32 cellular contexts compared by ENCODE assay signal in the genomic region with DNA sequence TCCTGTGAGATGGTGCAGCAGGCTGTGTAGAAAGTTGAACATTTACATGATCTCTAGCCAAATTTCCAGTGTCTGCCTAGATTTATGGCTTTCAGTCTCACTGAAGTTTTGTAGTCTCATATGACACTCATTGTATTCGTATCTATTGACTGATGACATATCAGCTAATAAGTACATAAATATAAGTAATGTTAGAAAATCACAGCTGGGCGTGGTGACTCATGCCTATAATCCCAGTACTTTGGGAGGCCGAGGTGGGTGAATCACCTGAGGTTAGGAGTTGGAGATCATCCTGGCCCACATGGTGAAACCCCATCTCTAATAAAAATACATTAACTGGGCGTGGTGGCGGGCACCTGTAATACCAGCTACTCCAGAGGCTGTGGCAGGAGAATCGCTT. TPM values are rescaled to one million over a fixed set of nuclear protein-coding genes. Genes with fewer than 3 reads are reported as not detected.
DNase-seq lines count a peak whose midpoint lies in the region; ATAC-seq, FAIRE-seq and TF ChIP-seq lines count a peak whose summit lies in the region.
"Had no signal": no experiment of that assay in that cellular context is flagged by ENCODE, and none has a peak within 500 bp of the region (broad histone marks: within the 10 kb centered on the region; RNA-seq: fewer than 3 reads in every experiment).

No MANE protein-coding gene starts in this region.

- H3K36me3 ChIP-seq in SK-N-SH (replicated peaks in 1 of 2; ENCODE audit: control insufficient read depth in 1 of 2, insufficient read depth in 2 of 2, low read length in 1 of 2) (no peaks in the 10 kb centered on the region), PC-9 (ENCODE audit: low read depth) (no peaks in the 10 kb centered on the region), colonic mucosa (no peaks in the 10 kb centered on the region)
- H3K36me3 ChIP-seq: prostate gland, thoracic aorta, vagina had no signal

- BruUV-seq in PC-9 (replicated peaks; lab: Mats Ljungman, UMichigan): no TSS peak

- TF ChIP-seq EP300 in SK-N-SH (IDR thresholded peaks at IDR 0.05; ENCODE audit: borderline replicate concordance in 1 of 2, low read depth in 1 of 2, low read length in 1 of 2): peak in 1 of 2 experiments; percentile 35; a peak in 1 of 4 replicates

- no peak for DNase-seq in SK-N-SH
- DNase-seq in PC-9: peak; percentile 18 to 80
- DNase-seq in epithelial cell of prostate (ENCODE audit: low read depth, low spot score): peak; percentile 57
- DNase-seq in urothelium cell line (ENCODE audit: low spot score): peak; percentile 16
- DNase-seq in colonic mucosa: no peak
- DNase-seq in T-helper 1 cell: no peak
- DNase-seq in cerebellar cortex (ENCODE audit: low spot score): no peak
- DNase-seq: activated CD4-positive, alpha-beta T cell treated with anti-CD3 and anti-CD28 coated beads, Interleukin-2, amount 50 U/mL, for 48 hours; activated naive CD4-positive, alpha-beta T cell treated with anti-CD3 and anti-CD28 coated beads, Interleukin-2, amount 50 U/mL, for 16 hours; amygdala; dermis blood vessel endothelial cell; islet precursor cell; midbrain; naive thymus-derived CD8-positive, alpha-beta T cell; NCI-H1048; NCI-H1694; NCI-H2171; NCI-H524 treated with DMSO at 0.1 percent for 48 hours; NK-92 treated with Interleukin-12 subunit alpha and Interleukin-12 subunit beta, amount 100 ng/mL, for 24 hours; stimulated activated naive CD4-positive, alpha-beta T cell treated with Interleukin-2 at 50 U/mL for 16 hours had no signal

- no peaks in the 10 kb centered on the region for H3F3A ChIP-seq in SK-N-SH (replicated peaks; ENCODE audit: insufficient read depth)
- peaks cover 5% of the 10 kb centered on the region; the same call in 1 of the 2 replicates for H3F3A ChIP-seq in PC-9 (ENCODE audit: insufficient read depth, low read depth)

- H4K20me1 ChIP-seq in SK-N-SH (ENCODE audit: insufficient read depth) (no peaks in the 10 kb centered on the region), PC-9 (ENCODE audit: insufficient read depth) (no peaks in the 10 kb centered on the region)

- TF ChIP-seq RAD21 in SK-N-SH (IDR thresholded peaks at IDR 0.05; ENCODE audit: low read length): no peak

- POLR2A ChIA-PET in SK-N-SH (lab: Yijun Ruan, JAX) (no interaction called here), PC-9 (lab: Charles Lee; ENCODE audit: unreplicated experiment) (no interaction called here)

- no peak for ATAC-seq in SK-N-SH treated with all-trans-retinoic acid at 6 μM for 48 hours
- ATAC-seq: activated CD4-positive, CD25-positive, alpha-beta regulatory T cell treated with anti-CD3 and anti-CD28 coated beads, Interleukin-2, amount 50 U/mL, for 24 hours; naive thymus-derived CD8-positive, alpha-beta T cell had no signal

- H3K4me2 ChIP-seq in SK-N-SH: no peak overlapping the region
- H3K4me2 ChIP-seq in PC-9: peak overlapping the region; percentile 39
- H3K4me2 ChIP-seq: KMS-11 had no signal

- H3K4me3 ChIP-seq in SK-N-SH (ENCODE audit: low read depth in 2 of 2, low read length in 1 of 2) (no peak overlapping the region), PC-9 (no peak overlapping the region), colonic mucosa (no peak overlapping the region)
- H3K4me3 ChIP-seq: prostate gland, thoracic aorta, vagina had no signal

- H3K9ac ChIP-seq in SK-N-SH (no peak overlapping the region), colonic mucosa (ENCODE audit: low read depth in 2 of 2, low read length in 2 of 2) (no peak overlapping the region)
- H3K9ac ChIP-seq: KMS-11 had no signal

- H3K27ac ChIP-seq in SK-N-SH (ENCODE audit: low read depth in 2 of 2, low read length in 1 of 2): no peak overlapping the region
- peak overlapping the region; percentile 54 for H3K27ac ChIP-seq in PC-9
- peak overlapping the region; percentile 18 for H3K27ac ChIP-seq in epithelial cell of prostate
- H3K27ac ChIP-seq in colonic mucosa: no peak overlapping the region
- H3K27ac ChIP-seq: 22Rv1, KMS-11, prostate gland, thoracic aorta, vagina had no signal

- no peak for FAIRE-seq in urothelium cell line (lab: Jason Lieb, UNC)
- FAIRE-seq: GM12892, H54, TTC549 had no signal

- no peaks in the 10 kb centered on the region for H3K9me3 ChIP-seq in SK-N-SH
- no peaks in the 10 kb centered on the region for H3K9me3 ChIP-seq in PC-9 (ENCODE audit: insufficient read depth, low read depth)
- H3K9me3 ChIP-seq in colonic mucosa: no peaks in the 10 kb centered on the region
- H3K9me3 ChIP-seq: prostate gland, thoracic aorta, vagina had no signal

- H3K27me3 ChIP-seq in SK-N-SH (ENCODE audit: insufficient read depth): no peaks in the 10 kb centered on the region
- H3K27me3 ChIP-seq in PC-9 (ENCODE audit: insufficient read depth, low read depth): no peaks in the 10 kb centered on the region
- no peaks in the 10 kb centered on the region for H3K27me3 ChIP-seq in colonic mucosa
- H3K27me3 ChIP-seq: vagina had no signal

- no peak overlapping the region for H2AFZ ChIP-seq in SK-N-SH (ENCODE audit: low read depth)
- H2AFZ ChIP-seq in PC-9: no peak overlapping the region

- 34% methylated on average over 5 of the region's 6 CpGs for WGBS in SK-N-SH (ENCODE audit: low lambda C conversion rate)

- H3K4me1 ChIP-seq in SK-N-SH (ENCODE audit: control insufficient read depth in 1 of 2, insufficient read depth in 2 of 2, low read depth in 1 of 2, low read length in 1 of 2) (no peaks in the 10 kb centered on the region; a peak in 1 of 4 replicates), PC-9 (replicated peaks; ENCODE audit: insufficient read depth) (peaks cover 22% of the 10 kb centered on the region), colonic mucosa (no peaks in the 10 kb centered on the region)
- H3K4me1 ChIP-seq: prostate gland, vagina had no signal

- H3K79me2 ChIP-seq in SK-N-SH (ENCODE audit: insufficient read depth) (no peaks in the 10 kb centered on the region), PC-9 (ENCODE audit: low read depth) (no peaks in the 10 kb centered on the region)

- TF ChIP-seq CTCF in SK-N-SH (IDR thresholded peaks at IDR 0.05) (no peak), PC-9 (conservative IDR thresholded peaks at IDR 0.05) (no peak), colonic mucosa (IDR thresholded peaks at IDR 0.05) (no peak)

- intact Hi-C loops in PC-9 (cut with micrococcal nuclease; ENCODE audit: unreplicated experiment): no loop called here
- intact Hi-C loops in colonic mucosa (cut with DNase I): no loop called here

- H3K9me2 ChIP-seq in SK-N-SH: no peaks in the 10 kb centered on the region
- no peaks in the 10 kb centered on the region for H3K9me2 ChIP-seq in PC-9 (ENCODE audit: insufficient read depth)

- CTCF ChIA-PET in SK-N-SH (lab: Yijun Ruan, JAX) (interaction anchor here (1.4 to 1.8 kb wide), 2 partner anchors 11 to 58 kb away, joined by 4 read pairs; no protein-coding TSS in a partner anchor), PC-9 (lab: Charles Lee) (no interaction called here)

TF ChIP-seq in SK-N-SH, 30 proteins besides CTCF, POLR2A, EP300 and RAD21 (continues in another document):
- TF ChIP-seq FOSL2 (IDR thresholded peaks at IDR 0.05; ENCODE audit: borderline replicate concordance, low read depth) (peak; percentile 48; the same call in 1 of the 2 replicates), SMC3 (IDR thresholded peaks at IDR 0.05; ENCODE audit: low read depth, low read length) (no peak), TCF12 (IDR thresholded peaks at IDR 0.05) (peak; percentile 33; the same call in 1 of the 2 replicates), MEF2A (IDR thresholded peaks at IDR 0.05; ENCODE audit: borderline replicate concordance, low read depth) (no peak), FOXM1 (IDR thresholded peaks at IDR 0.05; ENCODE audit: low read depth) (no peak), POLR2AphosphoS5 (IDR thresholded peaks at IDR 0.05; ENCODE audit: low read depth, low read length) (no peak), TAF1 (IDR thresholded peaks at IDR 0.05; ENCODE audit: borderline replicate concordance, low read depth, low read length) (no peak), RXRA (IDR thresholded peaks at IDR 0.05; ENCODE audit: borderline replicate concordance, low read depth) (no peak), JUND (IDR thresholded peaks at IDR 0.05) (peak; percentile 40; the same call in 1 of the 2 replicates)
- TF ChIP-seq, protein P1, sequence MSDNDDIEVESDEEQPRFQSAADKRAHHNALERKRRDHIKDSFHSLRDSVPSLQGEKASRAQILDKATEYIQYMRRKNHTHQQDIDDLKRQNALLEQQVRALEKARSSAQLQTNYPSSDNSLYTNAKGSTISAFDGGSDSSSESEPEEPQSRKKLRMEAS (IDR thresholded peaks at IDR 0.05; ENCODE audit: low read depth): no peak

TF ChIP-seq in SK-N-SH treated with all-trans-retinoic acid at 6 μM for 48 hours, 23 proteins besides CTCF, POLR2A, EP300 and RAD21:
- TF ChIP-seq ZC3H10 (CRISPR knock-in tag; IDR thresholded peaks at IDR 0.05): no peak
- TF ChIP-seq RARB (CRISPR knock-in tag; IDR thresholded peaks at IDR 0.05): no peak
- TF ChIP-seq ZFP30 (CRISPR knock-in tag; IDR thresholded peaks at IDR 0.05): no peak
- TF ChIP-seq BACH2 (CRISPR knock-in tag; IDR thresholded peaks at IDR 0.05; ENCODE audit: borderline replicate concordance): no peak
- TF ChIP-seq PPARA (CRISPR knock-in tag; IDR thresholded peaks at IDR 0.05; ENCODE audit: borderline replicate concordance): no peak
- no peak for TF ChIP-seq ZNF8 (CRISPR knock-in tag; IDR thresholded peaks at IDR 0.05)
- TF ChIP-seq, protein P2, sequence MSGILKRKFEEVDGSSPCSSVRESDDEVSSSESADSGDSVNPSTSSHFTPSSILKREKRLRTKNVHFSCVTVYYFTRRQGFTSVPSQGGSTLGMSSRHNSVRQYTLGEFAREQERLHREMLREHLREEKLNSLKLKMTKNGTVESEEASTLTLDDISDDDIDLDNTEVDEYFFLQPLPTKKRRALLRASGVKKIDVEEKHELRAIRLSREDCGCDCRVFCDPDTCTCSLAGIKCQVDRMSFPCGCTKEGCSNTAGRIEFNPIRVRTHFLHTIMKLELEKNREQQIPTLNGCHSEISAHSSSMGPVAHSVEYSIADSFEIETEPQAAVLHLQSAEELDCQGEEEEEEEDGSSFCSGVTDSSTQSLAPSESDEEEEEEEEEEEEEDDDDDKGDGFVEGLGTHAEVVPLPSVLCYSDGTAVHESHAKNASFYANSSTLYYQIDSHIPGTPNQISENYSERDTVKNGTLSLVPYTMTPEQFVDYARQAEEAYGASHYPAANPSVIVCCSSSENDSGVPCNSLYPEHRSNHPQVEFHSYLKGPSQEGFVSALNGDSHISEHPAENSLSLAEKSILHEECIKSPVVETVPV (CRISPR knock-in tag; IDR thresholded peaks at IDR 0.05): no peak
- TF ChIP-seq TCF4 (CRISPR knock-in tag; IDR thresholded peaks at IDR 0.05; ENCODE audit: borderline replicate concordance): no peak
- no peak for TF ChIP-seq ISL1 (CRISPR knock-in tag; IDR thresholded peaks at IDR 0.05)
- TF ChIP-seq OSR1 (CRISPR knock-in tag; IDR thresholded peaks at IDR 0.05): no peak
- TF ChIP-seq ZNF565 (CRISPR knock-in tag; conservative IDR thresholded peaks at IDR 0.05; ENCODE audit: low read depth): no peak
- TF ChIP-seq TOX (CRISPR knock-in tag; IDR thresholded peaks at IDR 0.05; ENCODE audit: borderline replicate concordance): no peak
- no peak for TF ChIP-seq ARNTL (CRISPR knock-in tag; IDR thresholded peaks at IDR 0.05; ENCODE audit: borderline replicate concordance, low read depth)

RNA-seq across cellular contexts. Expression of a gene that starts 54.7 kb away (rescaled TPM):
- 0.33 and 0.37 TPM in 2 replicates for polyA plus RNA-seq in SK-N-SH (2012; rRNA removed)
- polyA plus RNA-seq in SK-N-SH (2012; cell fraction: cytosol; rRNA removed): 0.60 and 0.96 TPM in 2 replicates
- 0.15 and 0.18 TPM in 2 replicates for polyA plus RNA-seq in SK-N-SH (2012; cell fraction: nucleus; rRNA removed)
- total RNA-seq in PC-9 (2021) (not detected in 2 replicates), colonic mucosa (under 1 TPM; 0.19 to 0.35 TPM)
- total RNA-seq: activated T-helper 1 cell treated with anti-CD3 and anti-CD28 coated beads, Interleukin-12 subunit alpha, Interleukin-12 subunit beta, Interleukin-2, Interleukin-4 antibody, amounts not matched to agents 30 ng/mL and 10 ng/mL and 1 ng/mL, durations not matched to agents 14 hours and 24 hours and 36 hours; dermis blood vessel endothelial cell; naive thymus-derived CD8-positive, alpha-beta T cell; T-helper 1 cell treated with Interleukin-12 subunit alpha and Interleukin-12 subunit beta and Interleukin-4 antibody, amounts not matched to agents 30 ng/mL and 1 ng/mL, for 36 hours had no signal
- polyA plus RNA-seq: naive thymus-derived CD8-positive, alpha-beta T cell had no signal

Comparison
In these comparisons a context has a peak if more than half of its experiments do, and no peak if none do; other contexts are left out.
1. DNase-seq: peak in PC-9 (2 of 2), epithelial cell of prostate (single experiment) and urothelium cell line (single experiment); none in SK-N-SH (single experiment), colonic mucosa (single experiment), T-helper 1 cell (0 of 5) and cerebellar cortex (single experiment).
2. H3K27ac ChIP-seq: peak in PC-9 (single experiment) and epithelial cell of prostate (single experiment); none in SK-N-SH (0 of 2) and colonic mucosa (single experiment).